1 cellular context compared by ENCODE assay signal in genomic region chr1:47232187-47232874, GRCh38.
TF ChIP-seq lines count a peak whose summit lies in the region.

Gene TAL1, minus strand, starts transcription at chr1:47232225. Its CDS starts 6,337 bp downstream, at chr1:47225888.

TF ChIP-seq in GM12878, 131 proteins besides CTCF, POLR2A, EP300 and RAD21 (continued from another document):
- TF ChIP-seq REST (IDR thresholded peaks at IDR 0.05; ENCODE audit: low read depth, low read length), result no peak
- TF ChIP-seq PBX3 (IDR thresholded peaks at IDR 0.05; ENCODE audit: insufficient replicate concordance, low read depth, low read length), result no peak
- TF ChIP-seq STAT3 (IDR thresholded peaks at IDR 0.05; ENCODE audit: low read depth, low read length), result no peak
- no peak for TF ChIP-seq RUNX3 (IDR thresholded peaks at IDR 0.05; ENCODE audit: low read length)
- no peak for TF ChIP-seq NR2C2 (IDR thresholded peaks at IDR 0.05; ENCODE audit: borderline replicate concordance, control insufficient read depth, insufficient read length, low read depth)
- TF ChIP-seq MEF2B (IDR thresholded peaks at IDR 0.05; ENCODE audit: partially characterized antibody, poor library complexity, severe bottlenecking), result no peak
- TF ChIP-seq E4F1 (IDR thresholded peaks at IDR 0.05; ENCODE audit: borderline replicate concordance, partially characterized antibody), result no peak
- TF ChIP-seq BMI1 (IDR thresholded peaks at IDR 0.05; ENCODE audit: borderline replicate concordance), result no peak
- TF ChIP-seq SUZ12 (IDR thresholded peaks at IDR 0.05; ENCODE audit: unreplicated experiment), result no peak
